In genomic region chr1:155273134-155273982, GRCh38 we compare ENCODE assay signal across 1 cellular context.
TF ChIP-seq lines count a peak whose summit lies in the region.

TSS of gene CLK2 (minus strand) at chr1:155273504. CDS start at chr1:155270977, 2,527 bp downstream.

TF ChIP-seq in HepG2, 621 proteins besides CTCF, POLR2A, EP300 and RAD21 (continued from another document and continues in another):
- TF ChIP-seq ZNF280D (CRISPR knock-in tag; IDR thresholded peaks at IDR 0.05) (no peak), RXRB (CRISPR knock-in tag; IDR thresholded peaks at IDR 0.05; ENCODE audit: borderline replicate concordance) (0 out of 2 replicates have a peak, but pooled peaks have one; percentile 37), ZNF317 (CRISPR knock-in tag; IDR thresholded peaks at IDR 0.05) (0 out of 2 replicates have a peak, but pooled peaks have one; percentile 15), ZNF577 (CRISPR knock-in tag; IDR thresholded peaks at IDR 0.05; ENCODE audit: borderline replicate concordance, low read depth) (no peak), CBX5 (CRISPR knock-in tag; IDR thresholded peaks at IDR 0.05; ENCODE audit: borderline replicate concordance) (no peak), TIGD3 (CRISPR knock-in tag; IDR thresholded peaks at IDR 0.05; ENCODE audit: borderline replicate concordance) (no peak), ZNF552 (CRISPR knock-in tag; IDR thresholded peaks at IDR 0.05; ENCODE audit: borderline replicate concordance) (no peak), RFX3 (CRISPR knock-in tag; IDR thresholded peaks at IDR 0.05) (no peak), POGZ (CRISPR knock-in tag; IDR thresholded peaks at IDR 0.05) (no peak), ZNF431 (CRISPR knock-in tag; IDR thresholded peaks at IDR 0.05; ENCODE audit: borderline replicate concordance, low read depth) (no peak), DPF2 (CRISPR knock-in tag; IDR thresholded peaks at IDR 0.05; ENCODE audit: borderline replicate concordance, low read depth) (no peak; the same call in 1 of the 2 replicates), ZIK1 (CRISPR knock-in tag; IDR thresholded peaks at IDR 0.05; ENCODE audit: borderline replicate concordance, low read depth) (peak; percentile 29; the same call in 1 of the 2 replicates), ZSCAN31 (CRISPR knock-in tag; IDR thresholded peaks at IDR 0.05; ENCODE audit: low read depth) (peak; percentile 74), ZNF879 (CRISPR knock-in tag; IDR thresholded peaks at IDR 0.05) (no peak), ZNF367 (CRISPR knock-in tag; IDR thresholded peaks at IDR 0.05; ENCODE audit: borderline replicate concordance) (no peak), CCDC6 (CRISPR knock-in tag; IDR thresholded peaks at IDR 0.05) (peak; percentile 86; the same call in 1 of the 2 replicates), AHR (CRISPR knock-in tag; IDR thresholded peaks at IDR 0.05) (no peak; the same call in 1 of the 2 replicates), ZKSCAN5 (CRISPR knock-in tag; IDR thresholded peaks at IDR 0.05) (no peak), HOXA9 (CRISPR knock-in tag; IDR thresholded peaks at IDR 0.05; ENCODE audit: borderline replicate concordance) (no peak), BRD4 (CRISPR knock-in tag; IDR thresholded peaks at IDR 0.05) (no peak), BCL6 (CRISPR knock-in tag; IDR thresholded peaks at IDR 0.05) (no peak), CENPX (CRISPR knock-in tag; IDR thresholded peaks at IDR 0.05) (no peak), CBFB (CRISPR knock-in tag; IDR thresholded peaks at IDR 0.05) (peak; percentile 59; the same call in 1 of the 2 replicates), CHD4 (IDR thresholded peaks at IDR 0.05; ENCODE audit: borderline replicate concordance, low read length) (no peak), ZFY (CRISPR knock-in tag; IDR thresholded peaks at IDR 0.05) (peak; percentile 82), MLLT10 (CRISPR knock-in tag; IDR thresholded peaks at IDR 0.05) (no peak), ZNF780A (CRISPR knock-in tag; IDR thresholded peaks at IDR 0.05) (no peak), HNRNPL (IDR thresholded peaks at IDR 0.05; ENCODE audit: low read depth, low read length) (no peak), PRPF4 (IDR thresholded peaks at IDR 0.05; ENCODE audit: low read depth, low read length, poor library complexity, severe bottlenecking) (no peak), AGO1 (IDR thresholded peaks at IDR 0.05; ENCODE audit: low read depth, low read length, poor library complexity, severe bottlenecking) (no peak), MZF1 (CRISPR knock-in tag; IDR thresholded peaks at IDR 0.05; ENCODE audit: borderline replicate concordance) (no peak), ZNF256 (CRISPR knock-in tag; conservative IDR thresholded peaks at IDR 0.05) (no peak), JUND (CRISPR knock-in tag; IDR thresholded peaks at IDR 0.05) (no peak), CREBL2 (CRISPR knock-in tag; IDR thresholded peaks at IDR 0.05; ENCODE audit: borderline replicate concordance) (no peak), TSC22D2 (CRISPR knock-in tag; IDR thresholded peaks at IDR 0.05; ENCODE audit: borderline replicate concordance) (no peak), MTA3 (CRISPR knock-in tag; IDR thresholded peaks at IDR 0.05) (no peak), ZNF24 (IDR thresholded peaks at IDR 0.05) (no peak), PAX8 (CRISPR knock-in tag; IDR thresholded peaks at IDR 0.05; ENCODE audit: borderline replicate concordance) (no peak), GLMP (CRISPR knock-in tag; IDR thresholded peaks at IDR 0.05; ENCODE audit: borderline replicate concordance) (no peak), ZNF674 (CRISPR knock-in tag; IDR thresholded peaks at IDR 0.05; ENCODE audit: low read depth) (no peak), ZNF432 (CRISPR knock-in tag; IDR thresholded peaks at IDR 0.05; ENCODE audit: borderline replicate concordance) (no peak), WIZ (CRISPR knock-in tag; IDR thresholded peaks at IDR 0.05) (no peak), EHMT2 (IDR thresholded peaks at IDR 0.05; ENCODE audit: borderline replicate concordance, low read depth, low read length) (no peak), FOXJ3 (CRISPR knock-in tag; IDR thresholded peaks at IDR 0.05; ENCODE audit: borderline replicate concordance) (no peak), ZMYM2 (CRISPR knock-in tag; IDR thresholded peaks at IDR 0.05) (no peak), ZNF530 (CRISPR knock-in tag; IDR thresholded peaks at IDR 0.05; ENCODE audit: low read depth) (no peak), PAWR (CRISPR knock-in tag; IDR thresholded peaks at IDR 0.05; ENCODE audit: borderline replicate concordance) (no peak), ZBTB7A (CRISPR knock-in tag; IDR thresholded peaks at IDR 0.05) (peak; percentile 64; the same call in 1 of the 2 replicates), SNAPC2 (CRISPR knock-in tag; IDR thresholded peaks at IDR 0.05) (no peak; the same call in 1 of the 2 replicates), ZNF207 (IDR thresholded peaks at IDR 0.05; ENCODE audit: borderline replicate concordance) (no peak), GLI4 (CRISPR knock-in tag; IDR thresholded peaks at IDR 0.05; ENCODE audit: borderline replicate concordance) (no peak), ISX (CRISPR knock-in tag; conservative IDR thresholded peaks at IDR 0.05) (0 out of 2 replicates have a peak, but pooled peaks have one; percentile 59), ZNF550 (CRISPR knock-in tag; IDR thresholded peaks at IDR 0.05; ENCODE audit: borderline replicate concordance) (no peak)
- TF ChIP-seq, protein P1, sequence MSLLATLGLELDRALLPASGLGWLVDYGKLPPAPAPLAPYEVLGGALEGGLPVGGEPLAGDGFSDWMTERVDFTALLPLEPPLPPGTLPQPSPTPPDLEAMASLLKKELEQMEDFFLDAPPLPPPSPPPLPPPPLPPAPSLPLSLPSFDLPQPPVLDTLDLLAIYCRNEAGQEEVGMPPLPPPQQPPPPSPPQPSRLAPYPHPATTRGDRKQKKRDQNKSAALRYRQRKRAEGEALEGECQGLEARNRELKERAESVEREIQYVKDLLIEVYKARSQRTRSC (CRISPR knock-in tag; IDR thresholded peaks at IDR 0.05; ENCODE audit: low read depth) = no peak
- TF ChIP-seq, protein P2, sequence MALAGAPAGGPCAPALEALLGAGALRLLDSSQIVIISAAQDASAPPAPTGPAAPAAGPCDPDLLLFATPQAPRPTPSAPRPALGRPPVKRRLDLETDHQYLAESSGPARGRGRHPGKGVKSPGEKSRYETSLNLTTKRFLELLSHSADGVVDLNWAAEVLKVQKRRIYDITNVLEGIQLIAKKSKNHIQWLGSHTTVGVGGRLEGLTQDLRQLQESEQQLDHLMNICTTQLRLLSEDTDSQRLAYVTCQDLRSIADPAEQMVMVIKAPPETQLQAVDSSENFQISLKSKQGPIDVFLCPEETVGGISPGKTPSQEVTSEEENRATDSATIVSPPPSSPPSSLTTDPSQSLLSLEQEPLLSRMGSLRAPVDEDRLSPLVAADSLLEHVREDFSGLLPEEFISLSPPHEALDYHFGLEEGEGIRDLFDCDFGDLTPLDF (CRISPR knock-in tag; IDR thresholded peaks at IDR 0.05) = peak; percentile 36; the same call in 1 of the 2 replicates
- TF ChIP-seq, protein P3, sequence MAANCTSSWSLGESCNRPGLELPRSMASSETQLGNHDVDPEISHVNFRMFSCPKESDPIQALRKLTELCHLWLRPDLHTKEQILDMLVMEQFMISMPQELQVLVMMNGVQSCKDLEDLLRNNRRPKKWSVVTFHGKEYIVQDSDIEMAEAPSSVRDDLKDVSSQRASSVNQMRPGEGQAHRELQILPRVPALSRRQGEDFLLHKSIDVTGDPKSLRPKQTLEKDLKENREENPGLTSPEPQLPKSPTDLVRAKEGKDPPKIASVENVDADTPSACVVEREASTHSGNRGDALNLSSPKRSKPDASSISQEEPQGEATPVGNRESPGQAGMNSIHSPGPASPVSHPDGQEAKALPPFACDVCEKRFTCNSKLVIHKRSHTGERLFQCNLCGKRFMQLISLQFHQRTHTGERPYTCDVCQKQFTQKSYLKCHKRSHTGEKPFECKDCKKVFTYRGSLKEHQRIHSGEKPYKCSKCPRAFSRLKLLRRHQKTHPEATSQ (CRISPR knock-in tag; IDR thresholded peaks at IDR 0.05; ENCODE audit: borderline replicate concordance) = 0 out of 2 replicates have a peak, but pooled peaks have one; percentile 61
- TF ChIP-seq, protein P4, sequence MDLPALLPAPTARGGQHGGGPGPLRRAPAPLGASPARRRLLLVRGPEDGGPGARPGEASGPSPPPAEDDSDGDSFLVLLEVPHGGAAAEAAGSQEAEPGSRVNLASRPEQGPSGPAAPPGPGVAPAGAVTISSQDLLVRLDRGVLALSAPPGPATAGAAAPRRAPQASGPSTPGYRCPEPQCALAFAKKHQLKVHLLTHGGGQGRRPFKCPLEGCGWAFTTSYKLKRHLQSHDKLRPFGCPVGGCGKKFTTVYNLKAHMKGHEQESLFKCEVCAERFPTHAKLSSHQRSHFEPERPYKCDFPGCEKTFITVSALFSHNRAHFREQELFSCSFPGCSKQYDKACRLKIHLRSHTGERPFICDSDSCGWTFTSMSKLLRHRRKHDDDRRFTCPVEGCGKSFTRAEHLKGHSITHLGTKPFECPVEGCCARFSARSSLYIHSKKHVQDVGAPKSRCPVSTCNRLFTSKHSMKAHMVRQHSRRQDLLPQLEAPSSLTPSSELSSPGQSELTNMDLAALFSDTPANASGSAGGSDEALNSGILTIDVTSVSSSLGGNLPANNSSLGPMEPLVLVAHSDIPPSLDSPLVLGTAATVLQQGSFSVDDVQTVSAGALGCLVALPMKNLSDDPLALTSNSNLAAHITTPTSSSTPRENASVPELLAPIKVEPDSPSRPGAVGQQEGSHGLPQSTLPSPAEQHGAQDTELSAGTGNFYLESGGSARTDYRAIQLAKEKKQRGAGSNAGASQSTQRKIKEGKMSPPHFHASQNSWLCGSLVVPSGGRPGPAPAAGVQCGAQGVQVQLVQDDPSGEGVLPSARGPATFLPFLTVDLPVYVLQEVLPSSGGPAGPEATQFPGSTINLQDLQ (CRISPR knock-in tag; IDR thresholded peaks at IDR 0.05) = no peak
- TF ChIP-seq, protein P5, sequence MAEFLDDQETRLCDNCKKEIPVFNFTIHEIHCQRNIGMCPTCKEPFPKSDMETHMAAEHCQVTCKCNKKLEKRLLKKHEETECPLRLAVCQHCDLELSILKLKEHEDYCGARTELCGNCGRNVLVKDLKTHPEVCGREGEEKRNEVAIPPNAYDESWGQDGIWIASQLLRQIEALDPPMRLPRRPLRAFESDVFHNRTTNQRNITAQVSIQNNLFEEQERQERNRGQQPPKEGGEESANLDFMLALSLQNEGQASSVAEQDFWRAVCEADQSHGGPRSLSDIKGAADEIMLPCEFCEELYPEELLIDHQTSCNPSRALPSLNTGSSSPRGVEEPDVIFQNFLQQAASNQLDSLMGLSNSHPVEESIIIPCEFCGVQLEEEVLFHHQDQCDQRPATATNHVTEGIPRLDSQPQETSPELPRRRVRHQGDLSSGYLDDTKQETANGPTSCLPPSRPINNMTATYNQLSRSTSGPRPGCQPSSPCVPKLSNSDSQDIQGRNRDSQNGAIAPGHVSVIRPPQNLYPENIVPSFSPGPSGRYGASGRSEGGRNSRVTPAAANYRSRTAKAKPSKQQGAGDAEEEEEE (CRISPR knock-in tag; IDR thresholded peaks at IDR 0.05; ENCODE audit: borderline replicate concordance) = no peak
